In the genomic region with DNA sequence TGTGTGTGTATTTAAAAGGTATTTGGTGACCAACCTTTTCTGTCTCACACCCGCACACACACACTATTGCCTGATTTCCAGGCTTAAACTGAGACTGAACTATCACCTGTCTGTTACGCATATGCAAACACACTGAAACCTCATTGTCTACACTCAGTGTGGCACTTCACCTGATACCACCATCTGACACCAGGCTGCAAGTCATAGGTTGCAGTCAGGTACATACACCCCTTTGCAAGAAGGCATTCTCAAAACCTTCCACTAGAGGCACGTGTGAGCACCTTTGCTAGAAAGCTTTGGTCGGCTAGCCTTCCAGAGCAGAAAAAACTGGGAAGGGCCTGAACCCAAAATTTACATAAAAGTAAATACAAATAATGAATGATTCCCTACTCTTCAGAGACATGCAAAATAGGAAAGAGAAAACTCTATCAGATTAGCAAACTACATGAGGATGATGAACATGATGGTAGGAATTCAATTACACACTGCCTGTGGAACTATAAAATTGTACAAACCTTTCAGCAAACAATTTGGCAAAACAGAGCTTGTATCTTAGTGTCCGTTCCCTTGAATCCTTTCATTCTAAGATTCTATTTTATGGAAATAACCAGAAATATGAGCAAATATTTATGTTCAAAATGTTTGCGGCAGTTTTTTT, we compare ENCODE assay signal across 8 cellular contexts. TPM values are rescaled to one million over a fixed set of nuclear protein-coding genes. Genes with fewer than 3 reads are reported as not detected.
DNase-seq lines count a peak whose midpoint lies in the region; ATAC-seq and TF ChIP-seq lines count a peak whose summit lies in the region.

No MANE protein-coding gene starts in this region.

- DNase-seq in Calu3 (peak; percentile 83), LNCaP clone FGC (ENCODE audit: low read depth) (peak; percentile 65), Panc1 (ENCODE audit: low read depth, low spot score) (peak; percentile 77), cerebellar cortex (ENCODE audit: low spot score) (peak; percentile 68), epidermal melanocyte (ENCODE audit: insufficient read length, low spot score) (no peak)

- peaks cover 43% of the 10 kb centered on the region for H3K27me3 Mint-ChIP-seq in Calu3 (ENCODE audit: unreplicated experiment)

- H3K9me3 Mint-ChIP-seq in Calu3 (ENCODE audit: low read depth, unreplicated experiment) = no peaks in the 10 kb centered on the region

- TF ChIP-seq RAD21 in liver (IDR thresholded peaks at IDR 0.05) = peak; percentile 51 to 71

- 33% methylated on average over 6 of the region's 6 CpGs for WGBS in liver

- POLR2A ChIA-PET in Panc1 (lab: Charles Lee) = no interaction called here

- no peak overlapping the region for H3K4me3 Mint-ChIP-seq in Calu3 (ENCODE audit: low read depth, unreplicated experiment)

- intact Hi-C loops in Calu3 (cut with micrococcal nuclease; ENCODE audit: unreplicated experiment) = loop anchor here (5.0 kb wide), 4 partner anchors 43 to 372 kb away; a partner anchor contains a TSS
- intact Hi-C loops in Panc1 (cut with micrococcal nuclease; ENCODE audit: unreplicated experiment) = loop anchor here (5.0 kb wide), 2 partner anchors 237 to 367 kb away; no protein-coding TSS in a partner anchor

- no peak overlapping the region for H3K27ac Mint-ChIP-seq in Calu3 (ENCODE audit: unreplicated experiment)

- no peak overlapping the region for H3K9ac ChIP-seq in liver (ENCODE audit: low read depth in 1 of 2, low read length in 2 of 2)

- H3K9me3 ChIP-seq in Panc1 (ENCODE audit: control insufficient read depth, insufficient read depth, low read depth, low read length) (no peaks in the 10 kb centered on the region), liver (ENCODE audit: control insufficient read depth in 4 of 4, low read length in 3 of 4) (no peaks in the 10 kb centered on the region)

- no peak overlapping the region for H3K27ac ChIP-seq in Panc1 (ENCODE audit: low read length)
- H3K27ac ChIP-seq in liver (ENCODE audit: low read depth in 1 of 2, low read length in 2 of 2) = no peak overlapping the region

- BruUV-seq in Calu3 (replicated peaks; lab: Mats Ljungman, UMichigan) (no TSS peak), Panc1 (replicated peaks; lab: Mats Ljungman, UMichigan) (no TSS peak)

- H3K4me1 Mint-ChIP-seq in Calu3 (ENCODE audit: low read depth, unreplicated experiment) = peaks cover 10% of the 10 kb centered on the region

- in situ Hi-C loops in Panc1 (cut with HindIII; ENCODE audit: low pct_unique_long_range_greater_than_20kb, low sequenced_read_pairs) = no loop called here

- peaks cover 9% of the 10 kb centered on the region for H3K36me3 Mint-ChIP-seq in Calu3 (ENCODE audit: insufficient read depth, unreplicated experiment)

- CTCF ChIA-PET in Calu3 (lab: Charles Lee) (interaction anchor here (0.7 to 1.2 kb wide), 4 partner anchors 42 to 238 kb away, joined by 3 to 11 read pairs (median 6); a partner anchor contains a TSS), Panc1 (lab: Charles Lee) (interaction anchor here (0.6 to 1.2 kb wide), 3 partner anchors 26 to 328 kb away, joined by 3 to 4 read pairs (median 3); no protein-coding TSS in a partner anchor)

- no peak overlapping the region for H3K4me3 ChIP-seq in LNCaP clone FGC (ENCODE audit: low read depth, low read length)
- H3K4me3 ChIP-seq in Panc1 (ENCODE audit: low read depth in 2 of 2, low read length in 2 of 2) = no peak overlapping the region
- H3K4me3 ChIP-seq in liver (ENCODE audit: low read depth in 1 of 3, low read length in 3 of 3) = no peak overlapping the region

- H3K36me3 ChIP-seq in Panc1 (ENCODE audit: control insufficient read depth, insufficient read depth, low read length) (no peaks in the 10 kb centered on the region), liver (ENCODE audit: control insufficient read depth in 4 of 4, insufficient read depth in 3 of 4, low read depth in 1 of 4, low read length in 3 of 4) (no peaks in the 10 kb centered on the region)

- H3K27me3 ChIP-seq in Panc1 (ENCODE audit: control insufficient read depth, insufficient read depth, low read length) (no peaks in the 10 kb centered on the region), liver (ENCODE audit: control insufficient read depth in 4 of 4, insufficient read depth in 4 of 4, low read length in 3 of 4) (peaks cover 9 to 32% (median 15%) of the 10 kb centered on the region in 4 donors)

- ATAC-seq in GM19025 (IDR thresholded peaks at IDR 0.05; ENCODE audit: low read depth, unreplicated experiment) = peak; percentile 78
- ATAC-seq in Panc1 = peak; percentile 67
- no peak for ATAC-seq in HG03342 (IDR thresholded peaks at IDR 0.05; ENCODE audit: unreplicated experiment)

- peak; percentile 58 for TF ChIP-seq CTCF in Calu3 (IDR thresholded peaks at IDR 0.05; ENCODE audit: unreplicated experiment)
- TF ChIP-seq CTCF in LNCaP clone FGC (IDR thresholded peaks at IDR 0.05; ENCODE audit: control insufficient read depth, extremely low read depth, insufficient read depth) = peak; percentile 78
- peak; percentile 92 for TF ChIP-seq CTCF in Panc1 (IDR thresholded peaks at IDR 0.05)
- peak; percentile 63 for TF ChIP-seq CTCF in liver (IDR thresholded peaks at IDR 0.05; ENCODE audit: low read depth, low read length, missing input control)

- H3K4me1 ChIP-seq in Panc1 (ENCODE audit: control insufficient read depth, insufficient read depth, low read length) = peaks cover 14% of the 10 kb centered on the region
- peaks cover 0 to 12% (median 4%) of the 10 kb centered on the region in 4 donors for H3K4me1 ChIP-seq in liver (ENCODE audit: control insufficient read depth in 4 of 4, insufficient read depth in 4 of 4, low read length in 3 of 4)

TF ChIP-seq in liver, 16 proteins besides CTCF, POLR2A, EP300 and RAD21 (continues in another document):
- TF ChIP-seq HNF4G (IDR thresholded peaks at IDR 0.05) = no peak
- no peak for TF ChIP-seq FOXA1 (IDR thresholded peaks at IDR 0.05)
- TF ChIP-seq TAF1 (conservative IDR thresholded peaks at IDR 0.05) = no peak
- no peak for TF ChIP-seq SP1 (IDR thresholded peaks at IDR 0.05)
- TF ChIP-seq YY1 (IDR thresholded peaks at IDR 0.05) = no peak
- no peak for TF ChIP-seq HNF4A (conservative IDR thresholded peaks at IDR 0.05)
- TF ChIP-seq, protein P1, sequence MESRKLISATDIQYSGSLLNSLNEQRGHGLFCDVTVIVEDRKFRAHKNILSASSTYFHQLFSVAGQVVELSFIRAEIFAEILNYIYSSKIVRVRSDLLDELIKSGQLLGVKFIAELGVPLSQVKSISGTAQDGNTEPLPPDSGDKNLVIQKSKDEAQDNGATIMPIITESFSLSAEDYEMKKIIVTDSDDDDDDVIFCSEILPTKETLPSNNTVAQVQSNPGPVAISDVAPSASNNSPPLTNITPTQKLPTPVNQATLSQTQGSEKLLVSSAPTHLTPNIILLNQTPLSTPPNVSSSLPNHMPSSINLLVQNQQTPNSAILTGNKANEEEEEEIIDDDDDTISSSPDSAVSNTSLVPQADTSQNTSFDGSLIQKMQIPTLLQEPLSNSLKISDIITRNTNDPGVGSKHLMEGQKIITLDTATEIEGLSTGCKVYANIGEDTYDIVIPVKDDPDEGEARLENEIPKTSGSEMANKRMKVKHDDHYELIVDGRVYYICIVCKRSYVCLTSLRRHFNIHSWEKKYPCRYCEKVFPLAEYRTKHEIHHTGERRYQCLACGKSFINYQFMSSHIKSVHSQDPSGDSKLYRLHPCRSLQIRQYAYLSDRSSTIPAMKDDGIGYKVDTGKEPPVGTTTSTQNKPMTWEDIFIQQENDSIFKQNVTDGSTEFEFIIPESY (IDR thresholded peaks at IDR 0.05) = no peak
- TF ChIP-seq FOXA2 (IDR thresholded peaks at IDR 0.05) = no peak
- TF ChIP-seq NR2F2 (IDR thresholded peaks at IDR 0.05) = no peak
- no peak for TF ChIP-seq JUND (IDR thresholded peaks at IDR 0.05)
- TF ChIP-seq, protein P2, sequence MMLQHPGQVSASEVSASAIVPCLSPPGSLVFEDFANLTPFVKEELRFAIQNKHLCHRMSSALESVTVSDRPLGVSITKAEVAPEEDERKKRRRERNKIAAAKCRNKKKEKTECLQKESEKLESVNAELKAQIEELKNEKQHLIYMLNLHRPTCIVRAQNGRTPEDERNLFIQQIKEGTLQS (IDR thresholded peaks at IDR 0.05) = no peak
- no peak for TF ChIP-seq RXRA (IDR thresholded peaks at IDR 0.05)
- TF ChIP-seq, protein P3, sequence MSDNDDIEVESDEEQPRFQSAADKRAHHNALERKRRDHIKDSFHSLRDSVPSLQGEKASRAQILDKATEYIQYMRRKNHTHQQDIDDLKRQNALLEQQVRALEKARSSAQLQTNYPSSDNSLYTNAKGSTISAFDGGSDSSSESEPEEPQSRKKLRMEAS (IDR thresholded peaks at IDR 0.05) = no peak
- TF ChIP-seq, protein P4, sequence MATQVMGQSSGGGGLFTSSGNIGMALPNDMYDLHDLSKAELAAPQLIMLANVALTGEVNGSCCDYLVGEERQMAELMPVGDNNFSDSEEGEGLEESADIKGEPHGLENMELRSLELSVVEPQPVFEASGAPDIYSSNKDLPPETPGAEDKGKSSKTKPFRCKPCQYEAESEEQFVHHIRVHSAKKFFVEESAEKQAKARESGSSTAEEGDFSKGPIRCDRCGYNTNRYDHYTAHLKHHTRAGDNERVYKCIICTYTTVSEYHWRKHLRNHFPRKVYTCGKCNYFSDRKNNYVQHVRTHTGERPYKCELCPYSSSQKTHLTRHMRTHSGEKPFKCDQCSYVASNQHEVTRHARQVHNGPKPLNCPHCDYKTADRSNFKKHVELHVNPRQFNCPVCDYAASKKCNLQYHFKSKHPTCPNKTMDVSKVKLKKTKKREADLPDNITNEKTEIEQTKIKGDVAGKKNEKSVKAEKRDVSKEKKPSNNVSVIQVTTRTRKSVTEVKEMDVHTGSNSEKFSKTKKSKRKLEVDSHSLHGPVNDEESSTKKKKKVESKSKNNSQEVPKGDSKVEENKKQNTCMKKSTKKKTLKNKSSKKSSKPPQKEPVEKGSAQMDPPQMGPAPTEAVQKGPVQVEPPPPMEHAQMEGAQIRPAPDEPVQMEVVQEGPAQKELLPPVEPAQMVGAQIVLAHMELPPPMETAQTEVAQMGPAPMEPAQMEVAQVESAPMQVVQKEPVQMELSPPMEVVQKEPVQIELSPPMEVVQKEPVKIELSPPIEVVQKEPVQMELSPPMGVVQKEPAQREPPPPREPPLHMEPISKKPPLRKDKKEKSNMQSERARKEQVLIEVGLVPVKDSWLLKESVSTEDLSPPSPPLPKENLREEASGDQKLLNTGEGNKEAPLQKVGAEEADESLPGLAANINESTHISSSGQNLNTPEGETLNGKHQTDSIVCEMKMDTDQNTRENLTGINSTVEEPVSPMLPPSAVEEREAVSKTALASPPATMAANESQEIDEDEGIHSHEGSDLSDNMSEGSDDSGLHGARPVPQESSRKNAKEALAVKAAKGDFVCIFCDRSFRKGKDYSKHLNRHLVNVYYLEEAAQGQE (IDR thresholded peaks at IDR 0.05) = no peak
- no peak for TF ChIP-seq GABPA (IDR thresholded peaks at IDR 0.05 in 1 of 2, conservative IDR thresholded peaks at IDR 0.05 in 1 of 2)

RNA-seq across cellular contexts. Expression of a gene that starts 5.9 kb away (rescaled TPM):
- total RNA-seq in Calu3 (2022) = 6.4 and 7.8 TPM in 2 replicates
- 63.3 TPM for total RNA-seq in Panc1 (2021; ENCODE audit: unreplicated experiment)
- polyA plus RNA-seq in Panc1 (2012; ENCODE audit: insufficient read length) = 53.3 TPM
- not detected for total RNA-seq in liver
- not detected for polyA plus RNA-seq in liver

RNA-seq across cellular contexts. Expression of a gene that starts 43.7 kb away (rescaled TPM):
- total RNA-seq in Calu3 (2022) = 794 and 872 TPM in 2 replicates
- 647 TPM for total RNA-seq in Panc1 (2021; ENCODE audit: unreplicated experiment)
- polyA plus RNA-seq in Panc1 (2012; ENCODE audit: insufficient read length) = 644 TPM
- 100 to 1,000 TPM in 1 of 2 donors, 10 to 100 TPM in 1; 97.5 to 231 TPM for total RNA-seq in liver
- polyA plus RNA-seq in liver = 100 to 1,000 TPM; 194 to 246 TPM
